Comparison of ENCODE assay signal across 8 cellular contexts in the genomic region with DNA sequence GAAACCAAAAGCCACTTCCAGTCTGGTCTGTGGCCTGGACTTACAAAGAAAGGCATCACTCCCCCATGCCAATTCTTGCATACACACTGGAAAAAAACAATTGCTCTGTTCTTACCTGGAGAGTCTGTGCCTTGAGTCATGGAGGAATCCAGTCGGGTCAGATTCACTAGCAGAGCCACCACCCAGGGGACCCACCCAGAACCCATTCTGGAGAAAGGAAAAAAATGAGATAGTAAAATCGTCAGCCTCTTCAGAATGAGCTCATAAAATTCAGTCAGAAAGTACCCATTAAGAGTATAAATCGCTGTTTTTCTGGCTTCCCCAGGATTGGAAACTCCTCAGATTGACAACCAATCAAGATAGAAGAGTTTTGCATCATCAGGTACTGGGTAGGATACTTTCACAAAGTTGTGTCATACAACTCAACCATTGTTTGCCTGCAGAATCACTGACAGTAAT.
A peak's percentile ranks its signal among the peaks of the same experiment; 100 is the strongest.
DNase-seq lines count a peak whose midpoint lies in the region; ATAC-seq lines count a peak whose summit lies in the region.

TSS of gene HLA-DOB (minus strand) at position 257 of the 459 bp plus-strand sequence. CDS start at position 206, 51 bp downstream.

- H3K27me3 ChIP-seq in duodenal mucosa (ENCODE audit: control insufficient read depth in 1 of 2, insufficient read depth in 2 of 2, low read length in 2 of 2), result no peaks in the 10 kb centered on the region

- peaks cover 0 to 3% of the 10 kb centered on the region in 2 donors for H3K4me1 ChIP-seq in duodenal mucosa (ENCODE audit: control insufficient read depth in 1 of 2, insufficient read depth in 2 of 2, low read length in 2 of 2)

- no peaks in the 10 kb centered on the region for H3K27me3 Mint-ChIP-seq in T-helper 2 cell treated with Interferon-gamma antibody and Interleukin-4, amounts not matched to agents 5 μg/mL and 100 μg/mL, for 36 hours (ENCODE audit: low read depth)

- H3K9me3 Mint-ChIP-seq in T-helper 2 cell treated with Interferon-gamma antibody and Interleukin-4, amounts not matched to agents 5 μg/mL and 100 μg/mL, for 36 hours, result no peaks in the 10 kb centered on the region

- no peak within 1 kb of the TSS for H3K27ac ChIP-seq in duodenal mucosa (ENCODE audit: low read depth, low read length)
- H3K27ac ChIP-seq in skin epidermis, result peak within 1 kb of the TSS in 18 of 21 experiments; percentile 30 to 74 (median 64)

- H3K27ac Mint-ChIP-seq in T-helper 2 cell treated with Interferon-gamma antibody and Interleukin-4, amounts not matched to agents 5 μg/mL and 100 μg/mL, for 36 hours, result no peak within 1 kb of the TSS

- H3K4me3 ChIP-seq in duodenal mucosa (ENCODE audit: low read depth in 1 of 2, low read length in 2 of 2) (peak within 1 kb of the TSS; percentile 27 to 33), skin epidermis (peak within 1 kb of the TSS in 4 of 7 experiments; percentile 0 to 14 (median 1))

- no peaks in the 10 kb centered on the region for H3K4me1 Mint-ChIP-seq in T-helper 2 cell treated with Interferon-gamma antibody and Interleukin-4, amounts not matched to agents 5 μg/mL and 100 μg/mL, for 36 hours (ENCODE audit: low read depth)

- H3K36me3 ChIP-seq in duodenal mucosa (ENCODE audit: control insufficient read depth in 1 of 2, insufficient read depth in 2 of 2, low read length in 2 of 2), result no peaks in the 10 kb centered on the region

- ATAC-seq in GM18867 (IDR thresholded peaks at IDR 0.05; ENCODE audit: unreplicated experiment), result peak; percentile 46
- peak; percentile 66 for ATAC-seq in HG03565 (IDR thresholded peaks at IDR 0.05; ENCODE audit: unreplicated experiment)
- no peak for ATAC-seq in GM19452 (IDR thresholded peaks at IDR 0.05; ENCODE audit: unreplicated experiment)

- H3K4me3 Mint-ChIP-seq in T-helper 2 cell treated with Interferon-gamma antibody and Interleukin-4, amounts not matched to agents 5 μg/mL and 100 μg/mL, for 36 hours, result no peak within 1 kb of the TSS

- H3K36me3 Mint-ChIP-seq in T-helper 2 cell treated with Interferon-gamma antibody and Interleukin-4, amounts not matched to agents 5 μg/mL and 100 μg/mL, for 36 hours (ENCODE audit: low read depth), result no peaks in the 10 kb centered on the region

- DNase-seq in T-helper 2 cell treated with Interferon-gamma antibody and Interleukin-4, amounts not matched to agents 5 μg/mL and 100 μg/mL, for 36 hours (ENCODE audit: low spot score), result no peak
- no peak for DNase-seq in stimulated activated CD4-positive, alpha-beta T cell treated with anti-CD3 and anti-CD28 coated beads, Interleukin-4, amount 100 ng/mL, for 1 hour
- DNase-seq in activated gamma-delta T cell (lab: John Stamatoyannopoulos, UW), result no peak

- no peak within 1 kb of the TSS for H3K9ac ChIP-seq in duodenal mucosa (ENCODE audit: low read depth in 1 of 2, low read length in 2 of 2)

- H3K9me3 ChIP-seq in duodenal mucosa (ENCODE audit: control insufficient read depth in 1 of 2, low read length in 2 of 2), result no peaks in the 10 kb centered on the region
